1 cellular context compared by ENCODE assay signal in genomic region chr6:22240025-22240424, GRCh38.
TF ChIP-seq lines count a peak whose summit lies in the region.

No MANE protein-coding gene starts in this region.

TF ChIP-seq in IMR-90, 13 proteins besides CTCF, POLR2A, EP300 and RAD21 (continued from another document):
- TF ChIP-seq CEBPB (IDR thresholded peaks at IDR 0.05; ENCODE audit: low read depth, low read length), result peak; percentile 54; the same call in 1 of the 2 replicates
